ENCODE assay signal across 1 cellular context in the genomic region with DNA sequence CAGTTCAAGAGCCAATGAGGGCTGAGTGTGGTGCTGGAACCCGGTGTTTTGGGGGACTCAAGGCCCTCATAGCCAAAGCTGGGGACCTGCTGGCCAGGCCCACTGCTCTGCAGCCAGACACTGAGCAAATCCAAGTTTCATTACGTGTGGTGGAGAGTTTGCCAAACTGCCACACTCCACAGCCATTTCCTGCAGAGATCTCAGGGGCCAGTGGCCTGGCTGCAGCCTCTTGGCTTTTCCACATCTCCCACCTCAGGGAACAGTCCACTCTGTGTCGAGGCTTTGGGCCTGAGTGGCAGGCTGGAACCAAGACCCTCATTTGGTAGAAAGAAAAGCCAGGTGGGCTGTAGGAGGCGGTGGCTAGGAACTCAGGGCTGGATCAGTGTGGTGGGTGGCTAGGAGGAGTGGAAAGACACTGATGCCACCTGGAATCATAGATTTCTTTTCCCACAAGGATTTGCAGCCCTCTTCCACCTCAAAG.
A peak's percentile ranks its signal among the peaks of the same experiment; 100 is the strongest.
TF ChIP-seq lines count a peak whose summit lies in the region.

No MANE protein-coding gene starts in this region.

TF ChIP-seq in H1, 55 proteins besides CTCF, POLR2A, EP300 and RAD21:
- peak; percentile 20; the same call in 1 of the 2 replicates for TF ChIP-seq SUZ12 (IDR thresholded peaks at IDR 0.05; ENCODE audit: low read length)
- TF ChIP-seq RNF2 (IDR thresholded peaks at IDR 0.05; ENCODE audit: borderline replicate concordance, low read depth, low read length, missing control alignments, poor library complexity, severe bottlenecking), result peak; percentile 37
- no peak for TF ChIP-seq TAF7 (optimal IDR thresholded peaks at IDR 0.05; ENCODE audit: borderline replicate concordance, low read depth, low read length)
- no peak for TF ChIP-seq ASH2L (IDR thresholded peaks at IDR 0.05; ENCODE audit: low read length)
- no peak for TF ChIP-seq JUND (IDR thresholded peaks at IDR 0.05; ENCODE audit: low read length)
- no peak for TF ChIP-seq CREB1 (IDR thresholded peaks at IDR 0.05)
